Comparison of ENCODE assay signal across 15 cellular contexts in the genomic region with DNA sequence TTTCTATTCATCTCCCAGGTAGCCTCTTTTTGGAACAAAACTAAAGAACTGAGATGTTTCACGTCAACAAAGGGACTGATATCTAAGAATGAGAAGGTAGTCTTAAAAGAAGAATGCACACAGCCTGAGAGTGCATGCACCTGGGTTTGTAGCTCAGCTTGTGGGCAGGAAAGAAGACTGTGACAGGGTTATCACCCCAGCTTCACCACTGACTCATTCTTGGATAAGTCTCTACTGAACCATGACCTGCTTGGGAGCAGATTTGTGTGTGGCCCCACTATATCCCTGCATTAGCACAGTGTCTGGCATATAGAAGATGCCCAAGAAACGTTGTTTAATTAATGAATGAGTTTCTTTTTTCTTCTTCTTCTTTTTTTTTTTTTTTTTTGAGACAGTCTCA.
A peak's percentile ranks its signal among the peaks of the same experiment; 100 is the strongest.
DNase-seq lines count a peak whose midpoint lies in the region; ATAC-seq, FAIRE-seq and TF ChIP-seq lines count a peak whose summit lies in the region.
"Had no signal": no experiment of that assay in that cellular context is flagged by ENCODE, and none has a peak within 500 bp of the region (broad histone marks: within the 10 kb centered on the region; RNA-seq: fewer than 3 reads in every experiment).

No MANE protein-coding gene starts in this region.

- H3K27ac ChIP-seq in brain microvascular endothelial cell, result no peak overlapping the region
- H3K27ac ChIP-seq: HL-60, SJSA1 had no signal

- H3K4me1 Mint-ChIP-seq in nephron progenitor cell, result peaks cover 15% of the 10 kb centered on the region
- H3K4me1 Mint-ChIP-seq: B cell had no signal

- H3K27ac Mint-ChIP-seq in nephron progenitor cell, result no peak overlapping the region
- H3K27ac Mint-ChIP-seq: B cell had no signal

- peaks cover 13% of the 10 kb centered on the region for H3K9me3 Mint-ChIP-seq in nephron progenitor cell

- H3K36me3 Mint-ChIP-seq in nephron progenitor cell (ENCODE audit: low read depth), result no peaks in the 10 kb centered on the region

- in situ Hi-C loops in brain microvascular endothelial cell (cut with HindIII; ENCODE audit: low pct_ligation_motif_present, low sequenced_read_pairs), result no loop called here
- in situ Hi-C loops in KBM-7 (cut with MboI; ENCODE audit: low pct_unique_long_range_greater_than_20kb, low sequenced_read_pairs), result no loop called here

- FAIRE-seq in GM18507 (lab: Jason Lieb, UNC), result peak; percentile 76
- FAIRE-seq: G401.6 had no signal

- ATAC-seq in GM19468 (IDR thresholded peaks at IDR 0.05; ENCODE audit: extremely low read depth, unreplicated experiment) (peak; percentile 81), HG02885 (IDR thresholded peaks at IDR 0.05; ENCODE audit: poor library complexity, unreplicated experiment) (peak; percentile 98), HG03521 (IDR thresholded peaks at IDR 0.05; ENCODE audit: unreplicated experiment) (peak; percentile 97)
- ATAC-seq: activated CD4-positive, CD25-positive, alpha-beta regulatory T cell treated with anti-CD3 and anti-CD28 coated beads, Interleukin-2, amount 50 U/mL, for 24 hours had no signal

- H3K4me3 ChIP-seq in brain microvascular endothelial cell (ENCODE audit: low read depth, low read length), result no peak overlapping the region
- H3K4me3 ChIP-seq: SJSA1 had no signal

- H3K36me3 ChIP-seq in brain microvascular endothelial cell (replicated peaks), result no peaks in the 10 kb centered on the region
- H3K36me3 ChIP-seq: SJSA1 had no signal

- no peaks in the 10 kb centered on the region for H3K27me3 ChIP-seq in brain microvascular endothelial cell (replicated peaks)

- H3K27me3 Mint-ChIP-seq in nephron progenitor cell (ENCODE audit: low read depth, poor library complexity), result no peaks in the 10 kb centered on the region

- H3K4me3 Mint-ChIP-seq in nephron progenitor cell, result no peak overlapping the region
- H3K4me3 Mint-ChIP-seq: B cell had no signal

- no peak for TF ChIP-seq CTCF in brain microvascular endothelial cell (IDR thresholded peaks at IDR 0.05; ENCODE audit: low read depth, low read length, missing control alignments)
- TF ChIP-seq CTCF in nephron progenitor cell (IDR thresholded peaks at IDR 0.05), result no peak

- peak; percentile 3 for DNase-seq in GM18507 (ENCODE audit: extremely low spot score, insufficient read length, low read depth)
- no peak for DNase-seq in brain microvascular endothelial cell
- DNase-seq in KBM-7, result no peak
- no peak for DNase-seq in GF-D8 (lab: John Stamatoyannopoulos, UW)
- DNase-seq in nephron progenitor cell, result no peak
- DNase-seq: activated effector memory CD4-positive, alpha-beta T cell treated with Interleukin-2 at 50 U/mL for 16 hours; NCI-H524 treated with DMSO at 0.1 percent for 48 hours had no signal
